In the genomic region with DNA sequence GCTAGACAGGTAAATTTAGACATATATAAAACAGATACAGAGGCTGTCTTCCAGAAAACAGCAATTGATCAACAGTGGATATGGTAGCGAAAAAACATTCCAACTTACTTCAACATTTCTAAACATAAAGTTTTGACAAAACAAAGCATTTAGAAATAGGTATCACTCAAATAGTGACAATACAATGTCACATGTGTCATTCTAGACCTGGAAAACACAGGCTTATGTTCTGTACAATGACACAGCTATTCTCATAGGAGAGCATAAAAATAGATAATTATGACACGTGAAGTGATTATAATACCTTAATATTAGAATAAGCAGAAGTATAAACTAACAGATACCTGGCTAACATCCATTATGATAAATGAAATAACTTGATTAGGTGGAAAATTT, we compare ENCODE assay signal across 17 cellular contexts. TPM values are rescaled to one million over a fixed set of nuclear protein-coding genes. Genes with fewer than 3 reads are reported as not detected.
"Had no signal": no experiment of that assay in that cellular context is flagged by ENCODE, and none has a peak within 500 bp of the region (broad histone marks: within the 10 kb centered on the region; RNA-seq: fewer than 3 reads in every experiment).

No MANE protein-coding gene starts in this region.

- H2AFZ ChIP-seq: parathyroid adenoma had no signal

- H3K27me3 ChIP-seq: heart right ventricle, tibial nerve had no signal

- H3K36me3 ChIP-seq: tibial nerve had no signal

- ATAC-seq: heart right ventricle; naive thymus-derived CD4-positive, alpha-beta T cell had no signal

- H3K4me3 ChIP-seq: heart right ventricle, tibial nerve had no signal

- H3K9me3 ChIP-seq: heart right ventricle, tibial nerve had no signal

- H3K9ac ChIP-seq: parathyroid adenoma had no signal

- H3K4me1 ChIP-seq: parathyroid adenoma had no signal

- DNase-seq: activated CD4-positive, alpha-beta T cell treated with anti-CD3 and anti-CD28 coated beads, Interleukin-2, amount 10 ng/mL, durations not matched to agents 7 days and 5 days; activated naive CD4-positive, alpha-beta T cell treated with Interleukin-2 at 50 U/mL for 16 hours; anterior cingulate cortex; cerebellar nuclear complex; effector memory CD4-positive, alpha-beta T cell; heart right ventricle; naive thymus-derived CD4-positive, alpha-beta T cell; retina; stimulated activated CD4-positive, alpha-beta T cell treated with anti-CD3 and anti-CD28 coated beads, Interleukin-15, amount 100 ng/mL, for 24 hours; stimulated activated CD4-positive, alpha-beta T cell treated with anti-CD3 and anti-CD28 coated beads, Interleukin-4, amount 100 ng/mL, for 1 hour; stimulated activated naive CD4-positive, alpha-beta T cell treated with Interleukin-2 at 50 U/mL for 16 hours; substantia nigra had no signal

- H3K27ac ChIP-seq: parathyroid adenoma, tibial nerve had no signal

RNA-seq across cellular contexts. Expression of a gene that starts 14.5 kb away (rescaled TPM):
- total RNA-seq: activated CD8-positive, alpha-beta memory T cell treated with anti-CD3 and anti-CD28 coated beads for 36 hours; lung microvascular endothelial cell; mononuclear cell; tibial nerve had no signal
